In genomic region chr13:36130168-36130541, GRCh38 we compare ENCODE assay signal across 11 cellular contexts. TPM values are rescaled to one million over a fixed set of nuclear protein-coding genes. Genes with fewer than 3 reads are reported as not detected.
A peak's percentile ranks its signal among the peaks of the same experiment; 100 is the strongest.
DNase-seq lines count a peak whose midpoint lies in the region; ATAC-seq and TF ChIP-seq lines count a peak whose summit lies in the region.
"Had no signal": no experiment of that assay in that cellular context is flagged by ENCODE, and none has a peak within 500 bp of the region (broad histone marks: within the 10 kb centered on the region; RNA-seq: fewer than 3 reads in every experiment).

No MANE protein-coding gene starts in this region.

- BruUV-seq in mammary epithelial cell (replicated peaks; lab: Mats Ljungman, UMichigan): no TSS peak

- intact Hi-C loops in mammary epithelial cell (cut with micrococcal nuclease): loop anchor here (1.0 kb wide), 1 partner anchor 145 kb away; no protein-coding TSS in a partner anchor
- intact Hi-C loops in left lung (cut with DNase I): no loop called here

- H3K4me3 ChIP-seq in mammary epithelial cell (replicated peaks in 1 of 3; ENCODE audit: insufficient read depth in 1 of 3, low read depth in 2 of 3, low read length in 3 of 3) (peak overlapping the region in 1 of 3 experiments; percentile 52), left lung (peak overlapping the region; percentile 19 to 35), suprapubic skin (peak overlapping the region; percentile 58)

- TF ChIP-seq POLR2A in suprapubic skin (IDR thresholded peaks at IDR 0.05): no peak

- WGBS in mammary epithelial cell (ENCODE audit: low coverage, missing lambda C conversion rate): 7% methylated on average over 11 of the region's 13 CpGs
- WGBS in suprapubic skin: 10% methylated on average over 13 of the region's 13 CpGs

- H3K9me3 ChIP-seq in mammary epithelial cell (replicated peaks; ENCODE audit: insufficient read depth, low read length): no peaks in the 10 kb centered on the region
- no peaks in the 10 kb centered on the region for H3K9me3 ChIP-seq in left lung
- H3K9me3 ChIP-seq in suprapubic skin: no peaks in the 10 kb centered on the region
- H3K9me3 ChIP-seq: A549 had no signal

- no peaks in the 10 kb centered on the region for H3K36me3 ChIP-seq in mammary epithelial cell (ENCODE audit: insufficient read depth, low read length)
- H3K36me3 ChIP-seq in left lung: no peaks in the 10 kb centered on the region
- no peaks in the 10 kb centered on the region for H3K36me3 ChIP-seq in suprapubic skin

- H3K4me1 ChIP-seq in mammary epithelial cell (ENCODE audit: insufficient read depth, low read length) (peaks cover 10% of the 10 kb centered on the region), left lung (peaks cover 0 to 4% of the 10 kb centered on the region in 2 donors), suprapubic skin (peaks cover 16% of the 10 kb centered on the region)
- H3K4me1 ChIP-seq: A549 had no signal

- CTCF ChIA-PET in mammary epithelial cell (lab: Charles Lee; ENCODE audit: low non-redundant PET): no interaction called here

- no peak for TF ChIP-seq CTCF in mammary epithelial cell (conservative IDR thresholded peaks at IDR 0.05 in 1 of 2, IDR thresholded peaks at IDR 0.05 in 1 of 2; ENCODE audit: extremely low read depth in 1 of 2, insufficient read depth in 1 of 2, low read depth in 1 of 2, low read length in 2 of 2)
- no peak for TF ChIP-seq CTCF in left lung (IDR thresholded peaks at IDR 0.05)
- TF ChIP-seq CTCF in suprapubic skin (IDR thresholded peaks at IDR 0.05): no peak

- dilution Hi-C loops in mammary epithelial cell (cut with HindIII; ENCODE audit: low sequenced_read_pairs): no loop called here

- H3K27ac ChIP-seq in mammary epithelial cell (ENCODE audit: insufficient read depth, low read depth, low read length) (no peak overlapping the region), left lung (no peak overlapping the region), suprapubic skin (no peak overlapping the region)

- H3K9ac ChIP-seq in mammary epithelial cell (ENCODE audit: insufficient read depth, low read length): no peak overlapping the region

- no peaks in the 10 kb centered on the region for H4K20me1 ChIP-seq in mammary epithelial cell (ENCODE audit: insufficient read depth, low read length)

- peak overlapping the region; percentile 90 for H3K4me2 ChIP-seq in mammary epithelial cell (ENCODE audit: insufficient read depth, low read depth, low read length)

- H3K79me2 ChIP-seq in mammary epithelial cell (ENCODE audit: insufficient read depth, low read length): no peaks in the 10 kb centered on the region

- peak overlapping the region; percentile 69 for H2AFZ ChIP-seq in mammary epithelial cell (ENCODE audit: low read depth, low read length)

- in situ Hi-C loops in mammary epithelial cell (cut with MboI; ENCODE audit: low sequenced_read_pairs in 2 of 2): no loop called here

- H3K27me3 ChIP-seq in mammary epithelial cell (ENCODE audit: insufficient read depth, low read length): peaks cover 22% of the 10 kb centered on the region
- peaks cover 15 to 45% of the 10 kb centered on the region in 2 donors for H3K27me3 ChIP-seq in left lung
- H3K27me3 ChIP-seq in suprapubic skin: peaks cover 26% of the 10 kb centered on the region

- DNase-seq in NCI-H1105 treated with DMSO at 0.1 percent for 48 hours (lab: John Stamatoyannopoulos, UW) (peak; percentile 8), NCI-H1105 (lab: John Stamatoyannopoulos, UW) (no peak), mammary epithelial cell (no peak), left lung (no peak), suprapubic skin (ENCODE audit: low spot score in 2 of 2) (no peak)
- DNase-seq in activated CD8-positive, alpha-beta memory T cell treated with anti-CD3 and anti-CD28 coated beads, Interleukin-2, amount 50 U/mL, for 48 hours: no peak
- no peak for DNase-seq in activated naive CD4-positive, alpha-beta T cell treated with Interleukin-2 at 50 U/mL for 16 hours
- no peak for DNase-seq in stimulated activated CD4-positive, alpha-beta T cell treated with anti-CD3 and anti-CD28 coated beads, Interleukin-12 subunit alpha, Interleukin-12 subunit beta, amount 100 ng/mL, for 4 hours
- DNase-seq: effector CD8-positive, alpha-beta T cell; NCI-H226 had no signal

- no peak for ATAC-seq in left lung

- TF ChIP-seq EP300 in suprapubic skin (IDR thresholded peaks at IDR 0.05): no peak

RNA-seq across cellular contexts. Expression of gene DCLK1, which starts 1.0 kb away (rescaled TPM):
- under 1 TPM; 0.21 to 0.83 TPM for total RNA-seq in mammary epithelial cell
- polyA plus RNA-seq in mammary epithelial cell: 0.41 TPM
- polyA minus RNA-seq in mammary epithelial cell: not detected
- total RNA-seq in left lung: 10 to 100 TPM; 19.5 to 20.5 TPM
- 10 to 100 TPM; 11.7 to 51.4 (median 15.8) TPM for total RNA-seq in suprapubic skin

Comparison
In these comparisons a context has a peak if more than half of its experiments do, and no peak if none do; other contexts are left out.
1. RNA of gene DCLK1, which starts 1.0 kb away (total RNA-seq): 19.5 to 20.5 TPM in left lung and 11.7 to 51.4 TPM in suprapubic skin; 0.21 to 0.83 TPM in mammary epithelial cell; every median in the first group is over 4 times any median in the second.